Comparison of ENCODE assay signal across 8 cellular contexts in the genomic region with DNA sequence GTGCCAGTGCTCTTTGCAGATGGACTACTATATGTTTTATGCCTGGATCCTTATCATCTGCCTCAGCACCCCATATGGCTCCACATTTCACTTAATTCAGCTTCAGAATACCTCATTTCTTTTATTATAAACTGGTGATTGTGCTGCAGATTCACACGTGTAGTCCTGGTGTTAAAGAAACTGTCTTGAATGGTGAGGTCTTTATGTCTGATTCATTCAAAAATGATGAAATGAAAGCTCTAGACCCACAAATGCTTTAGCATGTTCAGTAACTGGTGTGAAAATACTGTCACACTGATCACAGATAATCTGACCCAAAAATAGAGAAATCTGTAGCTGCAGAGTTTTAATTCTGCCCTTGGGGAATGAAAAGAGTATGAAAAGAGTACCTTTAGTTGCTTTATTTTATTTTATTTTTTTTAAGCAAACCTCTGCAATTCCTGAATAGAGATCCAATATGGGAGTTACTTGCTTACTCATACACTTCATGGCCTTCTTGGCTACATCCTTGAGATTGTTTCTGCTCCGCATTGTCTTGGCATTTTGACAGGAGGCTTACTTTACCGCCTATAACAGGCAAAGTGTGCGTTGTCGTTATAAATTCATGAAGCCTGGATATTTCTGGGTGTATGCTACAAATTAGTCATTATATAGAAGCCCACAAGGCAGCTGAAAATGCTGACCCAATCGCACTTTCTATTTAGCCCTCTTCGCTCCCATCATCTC. TPM values are rescaled to one million over a fixed set of nuclear protein-coding genes. Genes with fewer than 3 reads are reported as not detected.
DNase-seq lines count a peak whose midpoint lies in the region; ATAC-seq lines count a peak whose summit lies in the region.

No MANE protein-coding gene starts in this region.

- peak overlapping the region in 4 of 10 donors; percentile 14 to 53 (median 22) for H3K27ac Mint-ChIP-seq in naive thymus-derived CD8-positive, alpha-beta T cell

- peaks cover 39 to 63% (median 48%) of the 10 kb centered on the region in 10 experiments for H3K4me1 ChIP-seq in BLaER1 treated with 17β-estradiol and CSF1 and Interleukin-3, amounts not matched to agents 10 nM and 100 nM

- H3K4me2 ChIP-seq in BLaER1 treated with 17β-estradiol and CSF1 and Interleukin-3, amounts not matched to agents 10 nM and 100 nM, result peak overlapping the region; percentile 77 to 99 (median 94)

- H4K20me1 ChIP-seq in BLaER1 treated with 17β-estradiol and CSF1 and Interleukin-3, amounts not matched to agents 10 nM and 100 nM, result peaks cover 34 to 75% (median 65%) of the 10 kb centered on the region in 11 experiments; a peak in 21 of 22 replicates

- POLR2A ChIA-PET in naive thymus-derived CD8-positive, alpha-beta T cell (lab: Charles Lee), result no interaction called here

- no peaks in the 10 kb centered on the region for H3K27me3 ChIP-seq in BLaER1 treated with 17β-estradiol and CSF1 and Interleukin-3, amounts not matched to agents 10 nM and 100 nM

- DNase-seq in LHCN-M2 (ENCODE audit: low read depth) (peak; percentile 86), dedifferentiated amniotic fluid mesenchymal stem cell (ENCODE audit: extremely low spot score) (peak; percentile 70), NOMO-1 treated with DMSO at 0.1 percent for 48 hours (lab: John Stamatoyannopoulos, UW; ENCODE audit: unreplicated experiment) (no peak), inferior parietal cortex (ENCODE audit: extremely low spot score) (no peak)
- DNase-seq in naive thymus-derived CD8-positive, alpha-beta T cell, result no peak

- H3K4me3 Mint-ChIP-seq in naive thymus-derived CD8-positive, alpha-beta T cell, result peak overlapping the region in 9 of 10 donors; percentile 92 to 100 (median 97)

- no peak overlapping the region for H3K27ac ChIP-seq in BLaER1 treated with 17β-estradiol and CSF1 and Interleukin-3, amounts not matched to agents 10 nM and 100 nM

- H3K27me3 Mint-ChIP-seq in naive thymus-derived CD8-positive, alpha-beta T cell, result peaks cover 0 to 19% (median 0%) of the 10 kb centered on the region in 5 donors

- peaks cover 19 to 29% (median 21%) of the 10 kb centered on the region in 11 experiments for H3K36me3 ChIP-seq in BLaER1 treated with 17β-estradiol and CSF1 and Interleukin-3, amounts not matched to agents 10 nM and 100 nM

- peak overlapping the region; percentile 83 to 95 (median 92); a peak in 17 of 22 replicates for H3K9ac ChIP-seq in BLaER1 treated with 17β-estradiol and CSF1 and Interleukin-3, amounts not matched to agents 10 nM and 100 nM

- H3K36me3 Mint-ChIP-seq in naive thymus-derived CD8-positive, alpha-beta T cell, result peaks cover 0 to 19% (median 10%) of the 10 kb centered on the region in 3 donors

- H3K9me3 Mint-ChIP-seq in naive thymus-derived CD8-positive, alpha-beta T cell, result no peaks in the 10 kb centered on the region

- no peaks in the 10 kb centered on the region for H3K9me3 ChIP-seq in BLaER1 treated with 17β-estradiol and CSF1 and Interleukin-3, amounts not matched to agents 10 nM and 100 nM (replicated peaks in 1 of 11)

- H3K4me1 Mint-ChIP-seq in naive thymus-derived CD8-positive, alpha-beta T cell, result peaks cover 22 to 58% (median 55%) of the 10 kb centered on the region in 4 donors

- no peak for ATAC-seq in naive thymus-derived CD8-positive, alpha-beta T cell
- no peak for ATAC-seq in GM19351 (IDR thresholded peaks at IDR 0.05; ENCODE audit: unreplicated experiment)
- ATAC-seq in GM18520 (IDR thresholded peaks at IDR 0.05; ENCODE audit: unreplicated experiment), result no peak

- H3K4me3 ChIP-seq in BLaER1 treated with 17β-estradiol and CSF1 and Interleukin-3, amounts not matched to agents 10 nM and 100 nM, result peak overlapping the region; percentile 84 to 95 (median 91); a peak in 17 of 20 replicates

RNA-seq across cellular contexts. Expression of a gene that starts 2.7 kb away (rescaled TPM):
- 105 and 117 TPM in 2 replicates for total RNA-seq in LHCN-M2 (2014; rRNA removed)
- polyA plus RNA-seq in LHCN-M2 (2012), result 82.0 TPM
- 10 to 100 TPM; 23.0 to 25.0 TPM for total RNA-seq in naive thymus-derived CD8-positive, alpha-beta T cell
- polyA plus RNA-seq in naive thymus-derived CD8-positive, alpha-beta T cell, result 1 to 10 TPM; 2.0 to 4.2 (median 3.6) TPM

Comparison
In these comparisons a context has a peak if more than half of its experiments do, and no peak if none do; other contexts are left out.
1. DNase-seq: peak in LHCN-M2 (single experiment) and dedifferentiated amniotic fluid mesenchymal stem cell (single experiment); none in naive thymus-derived CD8-positive, alpha-beta T cell (0 of 10), NOMO-1 treated with DMSO at 0.1 percent for 48 hours (single experiment) and inferior parietal cortex (single experiment).